13 cellular contexts compared by ENCODE assay signal in the genomic region with DNA sequence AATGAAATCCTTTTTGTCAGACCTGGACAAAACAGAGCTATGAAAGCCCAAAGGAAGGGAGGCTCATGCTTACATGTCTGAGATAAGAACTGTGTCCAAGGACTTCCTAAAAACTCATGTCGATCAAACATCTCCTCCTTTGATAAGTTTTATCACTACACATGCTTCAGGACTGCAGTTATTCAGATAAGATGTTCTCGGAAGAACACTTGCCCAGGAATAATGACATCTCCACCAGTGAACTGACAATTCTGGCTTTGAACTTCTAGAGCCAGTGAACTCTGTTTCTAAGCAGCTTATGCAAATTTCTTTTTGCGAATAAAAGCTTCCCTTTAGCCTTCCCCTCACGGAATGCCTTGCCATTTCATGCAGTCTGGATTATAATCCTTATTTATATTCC.
"Had no signal": no experiment of that assay in that cellular context is flagged by ENCODE, and none has a peak within 500 bp of the region (broad histone marks: within the 10 kb centered on the region; RNA-seq: fewer than 3 reads in every experiment).

No MANE protein-coding gene starts in this region.

- DNase-seq: activated CD4-positive, CD25-positive, alpha-beta regulatory T cell treated with anti-CD3 and anti-CD28 coated beads, Interleukin-2, amount 50 U/mL, for 72 hours; activated naive CD8-positive, alpha-beta T cell treated with anti-CD3 and anti-CD28 coated beads for 36 hours; brain microvascular endothelial cell; effector CD8-positive, alpha-beta T cell; foreskin keratinocyte; glutamatergic neuron; left ventricle myocardium inferior; right lobe of liver; upper lobe of left lung had no signal

- H3K4me3 ChIP-seq: left ventricle myocardium inferior, right lobe of liver, smooth muscle cell, upper lobe of left lung had no signal

- ATAC-seq: foreskin keratinocyte, right lobe of liver had no signal

- H3K4me1 ChIP-seq: foreskin keratinocyte, left ventricle myocardium inferior, right lobe of liver, upper lobe of left lung had no signal

- H3K36me3 Mint-ChIP-seq: activated naive CD8-positive, alpha-beta T cell treated with anti-CD3 and anti-CD28 coated beads for 36 hours had no signal

- H3K27me3 Mint-ChIP-seq: activated naive CD8-positive, alpha-beta T cell treated with anti-CD3 and anti-CD28 coated beads for 36 hours; stimulated activated naive CD8-positive, alpha-beta T cell treated with anti-CD3 and anti-CD28 coated beads, Interleukin-15, Interleukin-2, amounts not matched to agents 100 ng/mL and 50 ng/mL, for 24 hours had no signal

- H3K27me3 ChIP-seq: brain microvascular endothelial cell, foreskin keratinocyte, right lobe of liver, upper lobe of left lung had no signal

- H3K4me1 Mint-ChIP-seq: activated naive CD8-positive, alpha-beta T cell treated with anti-CD3 and anti-CD28 coated beads for 36 hours; nephron had no signal

- H3K9me3 ChIP-seq: right lobe of liver had no signal

- H3K4me2 ChIP-seq: smooth muscle cell had no signal

- H3K4me3 Mint-ChIP-seq: activated naive CD8-positive, alpha-beta T cell treated with anti-CD3 and anti-CD28 coated beads for 36 hours; activated T-helper 1 cell treated with anti-CD3 and anti-CD28 coated beads, Interleukin-12 subunit alpha, Interleukin-12 subunit beta, Interleukin-2, Interleukin-4 antibody, amounts not matched to agents 30 ng/mL and 10 ng/mL and 1 ng/mL, durations not matched to agents 14 hours and 24 hours and 36 hours; nephron; stimulated activated naive CD8-positive, alpha-beta T cell treated with anti-CD3 and anti-CD28 coated beads, Interleukin-15, Interleukin-2, amounts not matched to agents 100 ng/mL and 50 ng/mL, for 24 hours had no signal

- H3K27ac Mint-ChIP-seq: activated naive CD8-positive, alpha-beta T cell treated with anti-CD3 and anti-CD28 coated beads for 36 hours; activated T-helper 1 cell treated with anti-CD3 and anti-CD28 coated beads, Interleukin-12 subunit alpha, Interleukin-12 subunit beta, Interleukin-2, Interleukin-4 antibody, amounts not matched to agents 30 ng/mL and 10 ng/mL and 1 ng/mL, durations not matched to agents 14 hours and 24 hours and 36 hours; nephron; stimulated activated naive CD8-positive, alpha-beta T cell treated with anti-CD3 and anti-CD28 coated beads, Interleukin-15, Interleukin-2, amounts not matched to agents 100 ng/mL and 50 ng/mL, for 24 hours had no signal

- H3K36me3 ChIP-seq: brain microvascular endothelial cell, left ventricle myocardium inferior, right lobe of liver, upper lobe of left lung had no signal

- H3K27ac ChIP-seq: brain microvascular endothelial cell, foreskin keratinocyte, left ventricle myocardium inferior, right lobe of liver, upper lobe of left lung had no signal
